ENCODE assay signal across 1 cellular context in the genomic region with DNA sequence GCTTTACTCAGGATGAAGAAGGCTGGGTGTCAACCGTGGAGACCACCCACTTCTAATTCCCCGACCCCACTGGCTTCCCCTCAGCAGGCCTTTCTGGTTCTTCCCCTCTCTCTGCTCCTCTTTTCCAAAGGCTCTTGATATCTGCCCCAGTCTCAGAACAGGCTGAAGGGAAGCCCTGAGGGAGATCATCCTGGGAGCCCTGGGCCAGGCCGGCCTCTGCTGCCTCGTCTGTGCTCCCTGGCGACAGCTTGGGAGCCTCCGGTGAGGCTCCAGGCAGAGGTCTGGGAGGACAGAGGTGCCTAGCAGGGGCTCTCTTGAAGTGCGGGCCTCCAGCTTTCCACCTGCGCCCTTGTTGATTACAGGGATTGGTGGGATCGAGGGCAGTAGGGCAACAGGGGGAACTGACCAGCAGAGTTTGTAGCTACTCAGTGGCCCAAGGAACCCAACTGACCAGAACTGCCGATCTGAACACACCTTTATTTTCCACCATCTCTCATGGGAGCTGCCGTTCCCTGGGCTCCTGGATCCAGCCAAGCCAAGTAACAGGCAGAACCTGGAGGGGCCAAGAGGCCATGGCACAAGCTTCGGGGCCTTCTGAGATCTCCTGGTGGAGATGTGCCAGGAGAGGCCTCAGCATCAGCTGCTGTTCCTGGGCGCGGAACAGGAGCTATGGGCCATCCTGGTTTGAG.
TF ChIP-seq lines count a peak whose summit lies in the region.

No MANE protein-coding gene starts in this region.

TF ChIP-seq in HepG2, 621 proteins besides CTCF, POLR2A, EP300 and RAD21 (continued from another document):
- TF ChIP-seq, protein P1, sequence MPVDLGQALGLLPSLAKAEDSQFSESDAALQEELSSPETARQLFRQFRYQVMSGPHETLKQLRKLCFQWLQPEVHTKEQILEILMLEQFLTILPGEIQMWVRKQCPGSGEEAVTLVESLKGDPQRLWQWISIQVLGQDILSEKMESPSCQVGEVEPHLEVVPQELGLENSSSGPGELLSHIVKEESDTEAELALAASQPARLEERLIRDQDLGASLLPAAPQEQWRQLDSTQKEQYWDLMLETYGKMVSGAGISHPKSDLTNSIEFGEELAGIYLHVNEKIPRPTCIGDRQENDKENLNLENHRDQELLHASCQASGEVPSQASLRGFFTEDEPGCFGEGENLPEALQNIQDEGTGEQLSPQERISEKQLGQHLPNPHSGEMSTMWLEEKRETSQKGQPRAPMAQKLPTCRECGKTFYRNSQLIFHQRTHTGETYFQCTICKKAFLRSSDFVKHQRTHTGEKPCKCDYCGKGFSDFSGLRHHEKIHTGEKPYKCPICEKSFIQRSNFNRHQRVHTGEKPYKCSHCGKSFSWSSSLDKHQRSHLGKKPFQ (CRISPR knock-in tag; IDR thresholded peaks at IDR 0.05; ENCODE audit: insufficient replicate concordance) = no peak
- TF ChIP-seq ZFP36 (IDR thresholded peaks at IDR 0.05; ENCODE audit: borderline replicate concordance, low read depth, low read length, partially characterized antibody) = no peak
TF ChIP-seq in HepG2: peak in this region for 0.
